ENCODE assay signal across 29 cellular contexts in genomic region chr7:24419527-24419926, GRCh38.
"Had no signal": no experiment of that assay in that cellular context is flagged by ENCODE, and none has a peak within 500 bp of the region (broad histone marks: within the 10 kb centered on the region; RNA-seq: fewer than 3 reads in every experiment).

No MANE protein-coding gene starts in this region.

- H3K36me3 ChIP-seq: colonic mucosa, esophagus squamous epithelium, gastroesophageal sphincter had no signal

- FAIRE-seq: endometrium, endothelial cell of umbilical vein had no signal

- DNase-seq: activated CD4-positive, alpha-beta memory T cell treated with anti-CD3 and anti-CD28 coated beads, Interleukin-2, amount 10 ng/mL, durations not matched to agents 7 days and 5 days; activated CD4-positive, alpha-beta T cell treated with anti-CD3 and anti-CD28 coated beads for 1 hour; activated CD4-positive, alpha-beta T cell treated with anti-CD3 and anti-CD28 coated beads for 4 hours; activated CD4-positive, alpha-beta T cell treated with anti-CD3 and anti-CD28 coated beads, Interleukin-2, amount 10 ng/mL, durations not matched to agents 7 days and 5 days; activated CD4-positive, alpha-beta T cell treated with anti-CD3 and anti-CD28 coated beads, Interleukin-2, amount 50 U/mL, for 4 hours; activated CD8-positive, alpha-beta memory T cell treated with anti-CD3 and anti-CD28 coated beads, Interleukin-2, amount 50 U/mL, for 48 hours; activated gamma-delta T cell; activated naive CD4-positive, alpha-beta T cell; activated naive CD4-positive, alpha-beta T cell treated with anti-CD3 and anti-CD28 coated beads, Interleukin-2, amount 10 ng/mL, durations not matched to agents 7 days and 5 days; activated naive CD8-positive, alpha-beta T cell treated with anti-CD3 and anti-CD28 coated beads, Interleukin-2, amount 10 ng/mL, durations not matched to agents 7 days and 5 days; activated T-cell treated with anti-CD3 and anti-CD28 coated beads for 4 hours; activated T-cell treated with anti-CD3 and anti-CD28 coated beads, Interleukin-2, amount 50 U/mL, for 24 hours; activated T-cell treated with anti-CD3 and anti-CD28 coated beads, Interleukin-2, amount 50 U/mL, for 72 hours; anterior cingulate cortex; body of pancreas; central memory CD4-positive, alpha-beta T cell; cerebellar nuclear complex; colonic mucosa; effector CD8-positive, alpha-beta T cell; esophagus squamous epithelium; foreskin melanocyte; T-helper 2 cell; T-helper 9 cell had no signal

- H3K27me3 ChIP-seq: body of pancreas, colonic mucosa, esophagus squamous epithelium, gastroesophageal sphincter had no signal

- H3K4me3 ChIP-seq: body of pancreas, colonic mucosa, esophagus squamous epithelium, gastroesophageal sphincter had no signal

- H3K4me1 ChIP-seq: body of pancreas, colonic mucosa, esophagus squamous epithelium, gastroesophageal sphincter had no signal

- ATAC-seq: activated naive CD4-positive, alpha-beta T cell treated with anti-CD3 and anti-CD28 coated beads, Interleukin-2, amount 50 U/mL, for 72 hours; activated T-cell treated with anti-CD3 and anti-CD28 coated beads, Interleukin-2, amount 50 U/mL, for 72 hours; body of pancreas; gastroesophageal sphincter had no signal

- H3K27ac ChIP-seq: body of pancreas, colonic mucosa, epithelial cell of prostate, esophagus squamous epithelium, gastroesophageal sphincter, VCaP had no signal

- H3K9me3 ChIP-seq: body of pancreas, colonic mucosa, esophagus squamous epithelium, gastroesophageal sphincter had no signal
